Comparison of ENCODE assay signal across 12 cellular contexts in genomic region chr11:62879150-62879549, GRCh38. TPM values are rescaled to one million over a fixed set of nuclear protein-coding genes. Genes with fewer than 3 reads are reported as not detected.
DNase-seq lines count a peak whose midpoint lies in the region; ATAC-seq and TF ChIP-seq lines count a peak whose summit lies in the region.
"Had no signal": no experiment of that assay in that cellular context is flagged by ENCODE, and none has a peak within 500 bp of the region (broad histone marks: within the 10 kb centered on the region; RNA-seq: fewer than 3 reads in every experiment).

No MANE protein-coding gene starts in this region.

- H3K27me3 ChIP-seq in AG04450 (ENCODE audit: control insufficient read depth, insufficient read depth, low read length) (no peaks in the 10 kb centered on the region), Karpas-422 (ENCODE audit: low read length) (no peaks in the 10 kb centered on the region)

- H3K27me3 Mint-ChIP-seq in osteocyte (ENCODE audit: unreplicated experiment) = no peaks in the 10 kb centered on the region
- H3K27me3 Mint-ChIP-seq in activated naive CD8-positive, alpha-beta T cell treated with anti-CD3 and anti-CD28 coated beads, Interleukin-2, amount 50 U/mL, for 24 hours = no peaks in the 10 kb centered on the region

- H3K36me3 Mint-ChIP-seq in osteocyte (ENCODE audit: unreplicated experiment) = peaks cover 25% of the 10 kb centered on the region
- H3K36me3 Mint-ChIP-seq in activated naive CD8-positive, alpha-beta T cell treated with anti-CD3 and anti-CD28 coated beads, Interleukin-2, amount 50 U/mL, for 24 hours (ENCODE audit: low read depth) = peaks cover 46% of the 10 kb centered on the region

- no peak for ATAC-seq in HG02623 (IDR thresholded peaks at IDR 0.05; ENCODE audit: unreplicated experiment)
- ATAC-seq in activated naive CD8-positive, alpha-beta T cell treated with anti-CD3 and anti-CD28 coated beads, Interleukin-2, amount 50 U/mL, for 24 hours = no peak

- peak overlapping the region; percentile 100 for H3K4me3 Mint-ChIP-seq in osteocyte (ENCODE audit: unreplicated experiment)
- H3K4me3 Mint-ChIP-seq in activated naive CD8-positive, alpha-beta T cell treated with anti-CD3 and anti-CD28 coated beads, Interleukin-2, amount 50 U/mL, for 24 hours = no peak overlapping the region

- DNase-seq in AG04450 (ENCODE audit: low read depth, low spot score) = no peak
- DNase-seq in Karpas-422 = peak; percentile 39
- no peak for DNase-seq in coronary artery (ENCODE audit: low spot score)
- no peak for DNase-seq in osteocyte (ENCODE audit: extremely low spot score, unreplicated experiment)
- no peak for DNase-seq in NCI-H1417 (lab: John Stamatoyannopoulos, UW)
- DNase-seq in inferior parietal cortex (ENCODE audit: extremely low spot score) = no peak
- no peak for DNase-seq in activated naive CD8-positive, alpha-beta T cell treated with anti-CD3 and anti-CD28 coated beads, Interleukin-2, amount 50 U/mL, for 24 hours
- DNase-seq: activated effector memory CD4-positive, alpha-beta T cell treated with anti-CD3 and anti-CD28 coated beads, Interleukin-2, amount 50 U/mL, for 16 hours; SHP77 treated with DMSO at 0.1 percent for 48 hours had no signal

- H4K20me1 ChIP-seq in Karpas-422 (ENCODE audit: insufficient read depth, low read depth, low read length) = no peaks in the 10 kb centered on the region

- CTCF ChIA-PET in AG04450 (lab: Charles Lee) = interaction anchor here (1.2 kb wide), 1 partner anchor 92 kb away, joined by 3 read pairs; no protein-coding TSS in a partner anchor

- POLR2A ChIA-PET in AG04450 (lab: Yijun Ruan, JAX) = interaction anchor here (5.3 kb wide), 1 partner anchor 39 kb away, joined by 68 read pairs; the partner anchor contains the start of gene WDR74

- peak overlapping the region; percentile 100 for H3K27ac Mint-ChIP-seq in osteocyte (ENCODE audit: unreplicated experiment)
- H3K27ac Mint-ChIP-seq in activated naive CD8-positive, alpha-beta T cell treated with anti-CD3 and anti-CD28 coated beads, Interleukin-2, amount 50 U/mL, for 24 hours = no peak overlapping the region

- H3K4me3 ChIP-seq in AG04450 (ENCODE audit: low read depth, low read length) (no peak overlapping the region; the same call in 1 of the 2 replicates), Karpas-422 (ENCODE audit: low read length) (peak overlapping the region; percentile 73; the same call in 1 of the 2 replicates), coronary artery (peak overlapping the region; percentile 91)

- no peaks in the 10 kb centered on the region for H3K9me3 Mint-ChIP-seq in osteocyte (ENCODE audit: unreplicated experiment)
- no peaks in the 10 kb centered on the region for H3K9me3 Mint-ChIP-seq in activated naive CD8-positive, alpha-beta T cell treated with anti-CD3 and anti-CD28 coated beads, Interleukin-2, amount 50 U/mL, for 24 hours

- H3K9me2 ChIP-seq in Karpas-422 (replicated peaks; ENCODE audit: insufficient read depth, low read length) = no peaks in the 10 kb centered on the region

- H3K4me1 ChIP-seq in Karpas-422 (ENCODE audit: low read length) = peaks cover 31% of the 10 kb centered on the region

- H3K4me2 ChIP-seq in Karpas-422 (ENCODE audit: low read depth, low read length, poor library complexity, severe bottlenecking) = peak overlapping the region; percentile 96

- H3K36me3 ChIP-seq in Karpas-422 (ENCODE audit: insufficient read depth, low read length) = peaks cover 37% of the 10 kb centered on the region

- peaks cover 46% of the 10 kb centered on the region for H3K79me2 ChIP-seq in Karpas-422 (ENCODE audit: low read length)
- H3K79me2 ChIP-seq: parathyroid adenoma had no signal

- H3K27ac ChIP-seq in AG04450 (ENCODE audit: low read depth, low read length) (peak overlapping the region; percentile 99), Karpas-422 (ENCODE audit: low read length) (no peak overlapping the region), coronary artery (peak overlapping the region; percentile 97 to 99)

- peak overlapping the region; percentile 89 for H3K9ac ChIP-seq in Karpas-422 (ENCODE audit: low read length)
- H3K9ac ChIP-seq: parathyroid adenoma had no signal

- peaks cover 6% of the 10 kb centered on the region; the same call in 1 of the 2 replicates for H3K9me3 ChIP-seq in AG04450 (ENCODE audit: control insufficient read depth, insufficient read depth, low read length)
- no peaks in the 10 kb centered on the region for H3K9me3 ChIP-seq in Karpas-422 (ENCODE audit: low read length)

- TF ChIP-seq CTCF in AG04450 (IDR thresholded peaks at IDR 0.05; ENCODE audit: low read depth, low read length) (no peak), coronary artery (IDR thresholded peaks at IDR 0.05) (no peak), osteocyte (IDR thresholded peaks at IDR 0.05) (no peak)

- peaks cover 32% of the 10 kb centered on the region for H3K4me1 Mint-ChIP-seq in osteocyte (ENCODE audit: unreplicated experiment)
- peaks cover 38% of the 10 kb centered on the region for H3K4me1 Mint-ChIP-seq in activated naive CD8-positive, alpha-beta T cell treated with anti-CD3 and anti-CD28 coated beads, Interleukin-2, amount 50 U/mL, for 24 hours

- H2AFZ ChIP-seq in Karpas-422 (ENCODE audit: low read length) = no peak overlapping the region

RNA-seq across cellular contexts. Expression of gene SLC3A2, which starts 1.5 kb away (rescaled TPM):
- 263 and 284 TPM in 2 replicates for polyA plus RNA-seq in AG04450 (2011; rRNA removed)
- 177 and 196 TPM in 2 replicates for polyA minus RNA-seq in AG04450 (2011; rRNA and poly(A)+ RNA removed)
- 167 and 208 TPM in 2 replicates for total RNA-seq in Karpas-422 (2014; rRNA removed; shearing (Covaris generic); ENCODE audit: low replicate concordance)
- total RNA-seq in osteocyte = 326 and 362 TPM in 2 replicates

RNA-seq across cellular contexts. Expression of gene WDR74, which starts 39.8 kb away (rescaled TPM):
- polyA plus RNA-seq in AG04450 (2011; rRNA removed) = 18.0 and 21.6 TPM in 2 replicates
- polyA minus RNA-seq in AG04450 (2011; rRNA and poly(A)+ RNA removed) = 112 and 141 TPM in 2 replicates
- 44.0 and 123 TPM in 2 replicates for total RNA-seq in Karpas-422 (2014; rRNA removed; shearing (Covaris generic); ENCODE audit: low replicate concordance)
- total RNA-seq in osteocyte = 40.5 and 42.1 TPM in 2 replicates

RNA-seq across cellular contexts. Expression of gene CHRM1, which starts 42.0 kb away (rescaled TPM):
- polyA plus RNA-seq in AG04450 (2011; rRNA removed) = not detected in 2 replicates
- not detected in 2 replicates for polyA minus RNA-seq in AG04450 (2011; rRNA and poly(A)+ RNA removed)
- total RNA-seq in Karpas-422 (2014; rRNA removed; shearing (Covaris generic); ENCODE audit: low replicate concordance) = not detected in 2 replicates
- total RNA-seq in osteocyte = 0.27 and 0.31 TPM in 2 replicates
- total RNA-seq: LHCN-M2 had no signal

RNA-seq across cellular contexts. Expression of gene TEX54, which starts 46.5 kb away (rescaled TPM):
- polyA plus RNA-seq in AG04450 (2011; rRNA removed) = not detected in 2 replicates
- not detected in 2 replicates for polyA minus RNA-seq in AG04450 (2011; rRNA and poly(A)+ RNA removed)
- 2.7 TPM in 1 of 2 replicates, not detected in the other for total RNA-seq in Karpas-422 (2014; rRNA removed; shearing (Covaris generic); ENCODE audit: low replicate concordance)
- not detected in 2 replicates for total RNA-seq in osteocyte
- total RNA-seq: LHCN-M2 had no signal

RNA-seq across cellular contexts. Expression of gene STX5, which starts 47.3 kb away (rescaled TPM):
- polyA plus RNA-seq in AG04450 (2011; rRNA removed) = 51.7 and 52.1 TPM in 2 replicates
- 62.7 and 72.0 TPM in 2 replicates for polyA minus RNA-seq in AG04450 (2011; rRNA and poly(A)+ RNA removed)
- 30.0 and 39.9 TPM in 2 replicates for total RNA-seq in Karpas-422 (2014; rRNA removed; shearing (Covaris generic); ENCODE audit: low replicate concordance)
- total RNA-seq in osteocyte = 65.3 and 71.0 TPM in 2 replicates
